Comparison of ENCODE assay signal across 30 cellular contexts in genomic region chr12:20748198-20748597, GRCh38. TPM values are rescaled to one million over a fixed set of nuclear protein-coding genes. Genes with fewer than 3 reads are reported as not detected.
"Had no signal": no experiment of that assay in that cellular context is flagged by ENCODE, and none has a peak within 500 bp of the region (broad histone marks: within the 10 kb centered on the region; RNA-seq: fewer than 3 reads in every experiment).

No MANE protein-coding gene starts in this region.

- ATAC-seq: activated CD8-positive, alpha-beta memory T cell treated with anti-CD3 and anti-CD28 coated beads, Interleukin-2, amount 10 ng/mL, durations not matched to agents 7 days and 5 days; activated CD8-positive, alpha-beta T cell treated with anti-CD3 and anti-CD28 coated beads for 36 hours; activated naive CD8-positive, alpha-beta T cell treated with anti-CD3 and anti-CD28 coated beads, Interleukin-2, amount 50 U/mL, for 24 hours had no signal

- H3K36me3 ChIP-seq: ascending aorta, cardiac muscle cell had no signal

- H3K27me3 ChIP-seq: ascending aorta, cardiac muscle cell had no signal

- H3K27ac ChIP-seq: ascending aorta, cardiac muscle cell, VCaP had no signal

- FAIRE-seq: bronchial epithelial cell, TTC549 had no signal

- H3K9me3 ChIP-seq: ascending aorta had no signal

- H3K4me1 ChIP-seq: ascending aorta had no signal

- H3K4me3 ChIP-seq: ascending aorta, cardiac muscle cell had no signal

- DNase-seq: activated B cell treated with CpG ODN at 0.5 μM for 24 hours; activated CD4-positive, alpha-beta memory T cell treated with anti-CD3 and anti-CD28 coated beads for 36 hours; activated CD4-positive, alpha-beta T cell treated with anti-CD3 and anti-CD28 coated beads for 4 hours; activated CD4-positive, alpha-beta T cell treated with anti-CD3 and anti-CD28 coated beads, Interleukin-2, amount 10 ng/mL, durations not matched to agents 24 days and 14 days; activated CD4-positive, alpha-beta T cell treated with anti-CD3 and anti-CD28 coated beads, Interleukin-2, amount 50 U/mL, for 1 hour; activated CD4-positive, alpha-beta T cell treated with anti-CD3 and anti-CD28 coated beads, Interleukin-2, amount 50 U/mL, for 4 hours; activated CD4-positive, CD25-positive, alpha-beta regulatory T cell treated with anti-CD3 and anti-CD28 coated beads, Interleukin-2, amount 50 U/mL, for 72 hours; activated CD8-positive, alpha-beta memory T cell treated with anti-CD3 and anti-CD28 coated beads, Interleukin-2, amount 10 ng/mL, durations not matched to agents 7 days and 5 days; activated CD8-positive, alpha-beta memory T cell treated with anti-CD3 and anti-CD28 coated beads, Interleukin-2, amount 50 U/mL, for 48 hours; activated CD8-positive, alpha-beta T cell treated with anti-CD3 and anti-CD28 coated beads for 36 hours; activated effector memory CD4-positive, alpha-beta T cell treated with Interleukin-2 at 50 U/mL for 16 hours; activated gamma-delta T cell; activated naive CD4-positive, alpha-beta T cell treated with anti-CD3 and anti-CD28 coated beads, Interleukin-2, amount 10 ng/mL, durations not matched to agents 7 days and 5 days; activated naive CD4-positive, alpha-beta T cell treated with Interleukin-2 at 50 U/mL for 16 hours; activated naive CD8-positive, alpha-beta T cell treated with anti-CD3 and anti-CD28 coated beads, Interleukin-2, amount 10 ng/mL, durations not matched to agents 7 days and 5 days; activated naive CD8-positive, alpha-beta T cell treated with anti-CD3 and anti-CD28 coated beads, Interleukin-2, amount 50 U/mL, for 24 hours; activated T-cell treated with anti-CD3 and anti-CD28 coated beads, Interleukin-2, amount 50 U/mL, for 24 hours; activated T-cell treated with anti-CD3 and anti-CD28 coated beads, Interleukin-2, amount 50 U/mL, for 48 hours; amygdala; anterior cingulate cortex; caudate nucleus; cerebellar nuclear complex; T-helper 2 cell; T-helper 9 cell had no signal

RNA-seq across cellular contexts. Expression of gene SLCO1C1, which starts 53.1 kb away (rescaled TPM):
- total RNA-seq: activated B cell treated with CpG ODN at 0.5 μM for 24 hours; activated CD4-positive, alpha-beta memory T cell treated with anti-CD3 and anti-CD28 coated beads for 36 hours; activated CD4-positive, alpha-beta T cell treated with anti-CD3 and anti-CD28 coated beads, Interleukin-2, amount 10 ng/mL, durations not matched to agents 24 days and 14 days; activated CD8-positive, alpha-beta memory T cell treated with anti-CD3 and anti-CD28 coated beads, Interleukin-2, amount 10 ng/mL, durations not matched to agents 7 days and 5 days; activated CD8-positive, alpha-beta T cell treated with anti-CD3 and anti-CD28 coated beads for 36 hours; activated naive CD8-positive, alpha-beta T cell treated with anti-CD3 and anti-CD28 coated beads, Interleukin-2, amount 10 ng/mL, durations not matched to agents 7 days and 5 days; activated T-helper 2 cell treated with anti-CD3 and anti-CD28 coated beads, Interferon-gamma antibody, Interleukin-2, Interleukin-4, amounts not matched to agents 10 μg/mL and 5 μg/mL and 100 μg/mL, durations not matched to agents 14 hours and 24 hours and 36 hours; ascending aorta; bronchial epithelial cell; cardiac muscle cell had no signal
